In genomic region chr4:158644755-158645154, GRCh38 we compare ENCODE assay signal across 19 cellular contexts.
"Had no signal": no experiment of that assay in that cellular context is flagged by ENCODE, and none has a peak within 500 bp of the region (broad histone marks: within the 10 kb centered on the region; RNA-seq: fewer than 3 reads in every experiment).

No MANE protein-coding gene starts in this region.

- H3K9me3 Mint-ChIP-seq: activated naive CD4-positive, alpha-beta T cell treated with anti-CD3 and anti-CD28 coated beads, Interleukin-2, amount 50 U/mL, for 24 hours; effector memory CD8-positive, alpha-beta T cell had no signal

- H3K27ac Mint-ChIP-seq: activated naive CD4-positive, alpha-beta T cell treated with anti-CD3 and anti-CD28 coated beads, Interleukin-2, amount 50 U/mL, for 24 hours; activated T-cell treated with anti-CD3 and anti-CD28 coated beads, Interleukin-2, amount 50 U/mL, for 72 hours; effector memory CD8-positive, alpha-beta T cell; naive thymus-derived CD4-positive, alpha-beta T cell; stimulated activated memory B cell treated with anti-CD40 and anti-IgM and Interleukin-4, amounts not matched to agents 10 μg/mL and 1 μg/mL and 100 μg/mL, for 72 hours; T-helper 17 cell had no signal

- H3K4me3 Mint-ChIP-seq: activated naive CD4-positive, alpha-beta T cell treated with anti-CD3 and anti-CD28 coated beads, Interleukin-2, amount 50 U/mL, for 24 hours; activated T-cell treated with anti-CD3 and anti-CD28 coated beads, Interleukin-2, amount 50 U/mL, for 72 hours; effector memory CD8-positive, alpha-beta T cell; naive thymus-derived CD4-positive, alpha-beta T cell; stimulated activated memory B cell treated with anti-CD40 and anti-IgM and Interleukin-4, amounts not matched to agents 10 μg/mL and 1 μg/mL and 100 μg/mL, for 72 hours; T-helper 17 cell had no signal

- H3K27ac ChIP-seq: adrenal gland, gastrocnemius medialis, left ventricle myocardium inferior, neutrophil, spleen, thoracic aorta, upper lobe of left lung, VCaP had no signal

- H3K36me3 Mint-ChIP-seq: activated naive CD4-positive, alpha-beta T cell treated with anti-CD3 and anti-CD28 coated beads, Interleukin-2, amount 50 U/mL, for 24 hours; stimulated activated memory B cell treated with anti-CD40 and anti-IgM and Interleukin-4, amounts not matched to agents 10 μg/mL and 1 μg/mL and 100 μg/mL, for 72 hours had no signal

- H3K4me1 ChIP-seq: adrenal gland, gastrocnemius medialis, left ventricle myocardium inferior, spleen, upper lobe of left lung had no signal

- H3K9me3 ChIP-seq: adrenal gland, gastrocnemius medialis, left ventricle myocardium inferior, neutrophil, spleen, thoracic aorta, upper lobe of left lung had no signal

- H3K36me3 ChIP-seq: adrenal gland, gastrocnemius medialis, left ventricle myocardium inferior, neutrophil, spleen, thoracic aorta, upper lobe of left lung had no signal

- H3K4me3 ChIP-seq: adrenal gland, gastrocnemius medialis, left ventricle myocardium inferior, spleen, thoracic aorta, upper lobe of left lung had no signal

- H3K4me1 Mint-ChIP-seq: activated naive CD4-positive, alpha-beta T cell treated with anti-CD3 and anti-CD28 coated beads, Interleukin-2, amount 50 U/mL, for 24 hours; naive thymus-derived CD4-positive, alpha-beta T cell; stimulated activated memory B cell treated with anti-CD40 and anti-IgM and Interleukin-4, amounts not matched to agents 10 μg/mL and 1 μg/mL and 100 μg/mL, for 72 hours; T-helper 17 cell had no signal

- ATAC-seq: activated T-cell treated with anti-CD3 and anti-CD28 coated beads, Interleukin-2, amount 50 U/mL, for 72 hours; effector memory CD8-positive, alpha-beta T cell; gastrocnemius medialis; naive thymus-derived CD4-positive, alpha-beta T cell; sciatic nerve; stimulated activated memory B cell treated with anti-CD40 and anti-IgM and Interleukin-4, amounts not matched to agents 10 μg/mL and 1 μg/mL and 100 μg/mL, for 72 hours; T-helper 17 cell had no signal

- DNase-seq: activated CD4-positive, CD25-positive, alpha-beta regulatory T cell treated with anti-CD3 and anti-CD28 coated beads, Interleukin-2, amount 50 U/mL, for 72 hours; activated effector memory CD4-positive, alpha-beta T cell treated with anti-CD3 and anti-CD28 coated beads, Interleukin-2, amount 50 U/mL, for 16 hours; activated T-cell treated with anti-CD3 and anti-CD28 coated beads, Interleukin-2, amount 50 U/mL, for 72 hours; adrenal gland; effector memory CD8-positive, alpha-beta T cell; gastrocnemius medialis; head of caudate nucleus; left ventricle myocardium inferior; naive thymus-derived CD4-positive, alpha-beta T cell; spleen; stimulated activated CD4-positive, alpha-beta T cell treated with anti-CD3 and anti-CD28 coated beads, Interleukin-4, amount 100 ng/mL, for 4 hours; T-helper 17 cell; upper lobe of left lung had no signal

- H3K27me3 ChIP-seq: adrenal gland, gastrocnemius medialis, neutrophil, upper lobe of left lung had no signal
